2 cellular contexts compared by ENCODE assay signal in the genomic region with DNA sequence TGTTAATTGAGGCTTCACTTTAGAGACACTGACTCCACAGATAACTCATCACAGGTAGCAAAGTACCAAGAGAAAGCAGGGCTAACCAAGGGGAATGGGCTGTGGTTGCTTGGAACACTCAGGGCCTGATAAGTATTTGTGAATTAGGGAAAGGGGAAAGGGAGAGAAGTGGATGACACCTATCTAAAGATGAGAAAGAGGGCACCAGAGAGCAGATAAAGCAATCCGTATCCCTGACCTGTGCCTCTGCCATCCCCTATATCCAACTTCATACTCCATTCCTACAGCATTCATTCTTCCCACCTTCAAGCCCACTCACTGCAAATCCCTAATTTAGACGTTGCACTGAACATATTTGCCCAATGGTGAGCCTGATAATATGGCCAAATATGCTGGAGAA.
TF ChIP-seq lines count a peak whose summit lies in the region.

No MANE protein-coding gene starts in this region.

TF ChIP-seq in SK-N-SH, 30 proteins besides CTCF, POLR2A, EP300 and RAD21 (continued from another document):
- TF ChIP-seq, protein P1, sequence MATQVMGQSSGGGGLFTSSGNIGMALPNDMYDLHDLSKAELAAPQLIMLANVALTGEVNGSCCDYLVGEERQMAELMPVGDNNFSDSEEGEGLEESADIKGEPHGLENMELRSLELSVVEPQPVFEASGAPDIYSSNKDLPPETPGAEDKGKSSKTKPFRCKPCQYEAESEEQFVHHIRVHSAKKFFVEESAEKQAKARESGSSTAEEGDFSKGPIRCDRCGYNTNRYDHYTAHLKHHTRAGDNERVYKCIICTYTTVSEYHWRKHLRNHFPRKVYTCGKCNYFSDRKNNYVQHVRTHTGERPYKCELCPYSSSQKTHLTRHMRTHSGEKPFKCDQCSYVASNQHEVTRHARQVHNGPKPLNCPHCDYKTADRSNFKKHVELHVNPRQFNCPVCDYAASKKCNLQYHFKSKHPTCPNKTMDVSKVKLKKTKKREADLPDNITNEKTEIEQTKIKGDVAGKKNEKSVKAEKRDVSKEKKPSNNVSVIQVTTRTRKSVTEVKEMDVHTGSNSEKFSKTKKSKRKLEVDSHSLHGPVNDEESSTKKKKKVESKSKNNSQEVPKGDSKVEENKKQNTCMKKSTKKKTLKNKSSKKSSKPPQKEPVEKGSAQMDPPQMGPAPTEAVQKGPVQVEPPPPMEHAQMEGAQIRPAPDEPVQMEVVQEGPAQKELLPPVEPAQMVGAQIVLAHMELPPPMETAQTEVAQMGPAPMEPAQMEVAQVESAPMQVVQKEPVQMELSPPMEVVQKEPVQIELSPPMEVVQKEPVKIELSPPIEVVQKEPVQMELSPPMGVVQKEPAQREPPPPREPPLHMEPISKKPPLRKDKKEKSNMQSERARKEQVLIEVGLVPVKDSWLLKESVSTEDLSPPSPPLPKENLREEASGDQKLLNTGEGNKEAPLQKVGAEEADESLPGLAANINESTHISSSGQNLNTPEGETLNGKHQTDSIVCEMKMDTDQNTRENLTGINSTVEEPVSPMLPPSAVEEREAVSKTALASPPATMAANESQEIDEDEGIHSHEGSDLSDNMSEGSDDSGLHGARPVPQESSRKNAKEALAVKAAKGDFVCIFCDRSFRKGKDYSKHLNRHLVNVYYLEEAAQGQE (IDR thresholded peaks at IDR 0.05; ENCODE audit: low read depth, low read length) = no peak
- TF ChIP-seq, protein P2, sequence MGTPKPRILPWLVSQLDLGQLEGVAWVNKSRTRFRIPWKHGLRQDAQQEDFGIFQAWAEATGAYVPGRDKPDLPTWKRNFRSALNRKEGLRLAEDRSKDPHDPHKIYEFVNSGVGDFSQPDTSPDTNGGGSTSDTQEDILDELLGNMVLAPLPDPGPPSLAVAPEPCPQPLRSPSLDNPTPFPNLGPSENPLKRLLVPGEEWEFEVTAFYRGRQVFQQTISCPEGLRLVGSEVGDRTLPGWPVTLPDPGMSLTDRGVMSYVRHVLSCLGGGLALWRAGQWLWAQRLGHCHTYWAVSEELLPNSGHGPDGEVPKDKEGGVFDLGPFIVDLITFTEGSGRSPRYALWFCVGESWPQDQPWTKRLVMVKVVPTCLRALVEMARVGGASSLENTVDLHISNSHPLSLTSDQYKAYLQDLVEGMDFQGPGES (IDR thresholded peaks at IDR 0.05; ENCODE audit: low read depth, low read length) = no peak

TF ChIP-seq in SK-N-SH treated with all-trans-retinoic acid at 6 μM for 48 hours, 23 proteins besides CTCF, POLR2A, EP300 and RAD21 (continued from another document):
- TF ChIP-seq, protein P3, sequence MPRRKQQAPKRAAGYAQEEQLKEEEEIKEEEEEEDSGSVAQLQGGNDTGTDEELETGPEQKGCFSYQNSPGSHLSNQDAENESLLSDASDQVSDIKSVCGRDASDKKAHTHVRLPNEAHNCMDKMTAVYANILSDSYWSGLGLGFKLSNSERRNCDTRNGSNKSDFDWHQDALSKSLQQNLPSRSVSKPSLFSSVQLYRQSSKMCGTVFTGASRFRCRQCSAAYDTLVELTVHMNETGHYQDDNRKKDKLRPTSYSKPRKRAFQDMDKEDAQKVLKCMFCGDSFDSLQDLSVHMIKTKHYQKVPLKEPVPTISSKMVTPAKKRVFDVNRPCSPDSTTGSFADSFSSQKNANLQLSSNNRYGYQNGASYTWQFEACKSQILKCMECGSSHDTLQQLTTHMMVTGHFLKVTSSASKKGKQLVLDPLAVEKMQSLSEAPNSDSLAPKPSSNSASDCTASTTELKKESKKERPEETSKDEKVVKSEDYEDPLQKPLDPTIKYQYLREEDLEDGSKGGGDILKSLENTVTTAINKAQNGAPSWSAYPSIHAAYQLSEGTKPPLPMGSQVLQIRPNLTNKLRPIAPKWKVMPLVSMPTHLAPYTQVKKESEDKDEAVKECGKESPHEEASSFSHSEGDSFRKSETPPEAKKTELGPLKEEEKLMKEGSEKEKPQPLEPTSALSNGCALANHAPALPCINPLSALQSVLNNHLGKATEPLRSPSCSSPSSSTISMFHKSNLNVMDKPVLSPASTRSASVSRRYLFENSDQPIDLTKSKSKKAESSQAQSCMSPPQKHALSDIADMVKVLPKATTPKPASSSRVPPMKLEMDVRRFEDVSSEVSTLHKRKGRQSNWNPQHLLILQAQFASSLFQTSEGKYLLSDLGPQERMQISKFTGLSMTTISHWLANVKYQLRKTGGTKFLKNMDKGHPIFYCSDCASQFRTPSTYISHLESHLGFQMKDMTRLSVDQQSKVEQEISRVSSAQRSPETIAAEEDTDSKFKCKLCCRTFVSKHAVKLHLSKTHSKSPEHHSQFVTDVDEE (CRISPR knock-in tag; IDR thresholded peaks at IDR 0.05) = no peak
- no peak for TF ChIP-seq PPARA (CRISPR knock-in tag; IDR thresholded peaks at IDR 0.05; ENCODE audit: borderline replicate concordance)
- TF ChIP-seq CSRNP3 (CRISPR knock-in tag; IDR thresholded peaks at IDR 0.05) = no peak
